1 cellular context compared by ENCODE assay signal in the genomic region with DNA sequence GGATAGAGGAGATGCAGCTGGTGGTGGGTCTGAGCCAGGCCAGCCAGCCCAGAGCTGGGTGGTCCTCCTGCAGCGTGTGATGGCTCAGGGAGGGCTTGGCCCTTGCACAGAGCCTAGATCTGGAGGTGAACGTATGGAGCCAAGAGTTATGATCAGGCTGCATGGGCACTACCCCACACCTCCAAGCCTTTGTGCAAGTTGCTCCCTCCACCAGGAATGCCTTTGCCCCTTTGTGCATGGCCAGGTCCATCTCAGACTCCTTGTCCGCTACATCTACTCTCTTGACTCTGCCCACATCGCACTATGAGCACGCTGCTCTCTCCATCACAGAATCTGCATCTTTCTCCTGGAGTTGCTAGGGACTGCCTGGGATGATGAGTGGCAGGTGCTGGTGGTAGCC.
TF ChIP-seq lines count a peak whose summit lies in the region.

No MANE protein-coding gene starts in this region.

TF ChIP-seq in IMR-90, 13 proteins besides CTCF, POLR2A, EP300 and RAD21:
- TF ChIP-seq MXI1 (IDR thresholded peaks at IDR 0.05; ENCODE audit: borderline replicate concordance, low read depth, low read length) (no peak), RCOR1 (IDR thresholded peaks at IDR 0.05; ENCODE audit: insufficient replicate concordance, low read length) (no peak), RFX5 (IDR thresholded peaks at IDR 0.05; ENCODE audit: low read depth, low read length) (no peak)
